22 cellular contexts compared by ENCODE assay signal in the genomic region with DNA sequence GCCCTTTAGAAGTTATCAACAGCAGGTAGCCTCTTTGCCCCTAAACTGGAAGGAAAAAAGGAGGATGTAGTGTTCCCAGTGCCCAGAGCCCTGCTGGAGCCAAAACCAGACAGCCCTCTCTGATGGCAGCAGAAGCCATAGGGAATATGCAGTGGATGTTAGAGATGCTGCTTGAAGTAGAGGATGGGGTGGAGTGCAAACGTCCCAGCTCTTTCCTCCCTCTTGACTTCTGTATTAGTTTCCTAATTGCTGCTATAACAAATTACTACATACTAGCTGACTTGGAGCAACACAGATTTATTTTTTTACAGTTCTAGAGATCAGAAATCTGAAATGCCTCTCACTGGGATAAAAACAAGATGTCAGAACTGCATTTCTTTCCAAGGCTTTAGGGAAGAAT.
"Had no signal": no experiment of that assay in that cellular context is flagged by ENCODE, and none has a peak within 500 bp of the region (broad histone marks: within the 10 kb centered on the region; RNA-seq: fewer than 3 reads in every experiment).

No MANE protein-coding gene starts in this region.

- DNase-seq: dermis blood vessel endothelial cell; dorsolateral prefrontal cortex; effector CD4-positive, alpha-beta T cell; effector memory CD4-positive, alpha-beta T cell; foreskin keratinocyte; heart left ventricle; hypothalamus; left cardiac atrium; left lung; left ventricle myocardium superior; lower lobe of right lung; mesenchymal stem cell; mucosa of descending colon; naive B cell had no signal

- H3K27me3 ChIP-seq: dorsolateral prefrontal cortex, esophagus muscularis mucosa, foreskin keratinocyte, gastroesophageal sphincter, heart left ventricle, hepatocyte, left lung had no signal

- H3K79me2 ChIP-seq: hepatocyte had no signal

- H3K4me1 ChIP-seq: esophagus muscularis mucosa, foreskin keratinocyte, gastroesophageal sphincter, heart left ventricle, left lung, lower lobe of right lung had no signal

- H3K27me3 Mint-ChIP-seq: naive B cell had no signal

- H3K4me3 ChIP-seq: coronary artery, dorsolateral prefrontal cortex, esophagus muscularis mucosa, gastroesophageal sphincter, heart left ventricle, hepatocyte, left lung, lower lobe of right lung, mucosa of descending colon had no signal

- H3K4me3 Mint-ChIP-seq: mesothelial cell of epicardium, naive B cell had no signal

- H3K4me2 ChIP-seq: hepatocyte had no signal

- H3K27ac ChIP-seq: coronary artery, dorsolateral prefrontal cortex, esophagus muscularis mucosa, foreskin keratinocyte, gastroesophageal sphincter, heart left ventricle, hepatocyte, left lung, lower lobe of right lung had no signal

- FAIRE-seq: colon, endothelial cell of umbilical vein, keratinocyte had no signal

- H3K36me3 ChIP-seq: esophagus muscularis mucosa, gastroesophageal sphincter, heart left ventricle, left lung, lower lobe of right lung had no signal

- H3K4me1 Mint-ChIP-seq: mesothelial cell of epicardium had no signal

- H2AFZ ChIP-seq: hepatocyte had no signal

- H3K27ac Mint-ChIP-seq: mesothelial cell of epicardium, naive B cell had no signal

- H3K9me3 ChIP-seq: esophagus muscularis mucosa, gastroesophageal sphincter, left lung, lower lobe of right lung, mucosa of descending colon had no signal

- H3K36me3 Mint-ChIP-seq: mesothelial cell of epicardium, naive B cell had no signal

- ATAC-seq: foreskin keratinocyte, gastroesophageal sphincter, heart left ventricle, left cardiac atrium, left lung, left ventricle myocardium superior, lower lobe of right lung, mucosa of descending colon had no signal
